ENCODE assay signal across 2 cellular contexts in the genomic region with DNA sequence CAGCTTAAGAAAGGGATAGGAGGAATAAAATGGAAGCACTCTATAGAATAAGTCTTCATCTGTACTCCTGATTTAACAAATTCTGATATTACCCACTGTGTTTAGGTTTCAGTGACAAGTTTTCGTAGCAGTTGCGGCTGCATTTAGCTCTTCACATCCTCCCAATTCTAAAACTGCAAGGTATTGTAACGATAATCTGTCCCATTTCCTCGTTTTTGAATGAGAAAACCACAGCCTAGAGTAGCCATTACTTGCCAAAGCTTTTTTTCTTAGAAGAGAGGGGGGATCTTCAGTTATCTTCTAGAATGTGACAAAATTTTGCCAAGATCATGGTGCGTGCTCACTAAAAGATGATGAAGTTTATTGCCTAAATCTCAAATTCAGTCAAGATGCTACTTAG.
A peak's percentile ranks its signal among the peaks of the same experiment; 100 is the strongest.
TF ChIP-seq lines count a peak whose summit lies in the region.

No MANE protein-coding gene starts in this region.

TF ChIP-seq in GM23338, 12 proteins besides CTCF, POLR2A, EP300 and RAD21:
- TF ChIP-seq EZH2 (IDR thresholded peaks at IDR 0.05; ENCODE audit: low read depth, unreplicated experiment) = no peak
- TF ChIP-seq NANOG (IDR thresholded peaks at IDR 0.05; ENCODE audit: borderline replicate concordance) = peak; percentile 95
- no peak for TF ChIP-seq ZNF114 (CRISPR knock-in tag; IDR thresholded peaks at IDR 0.05)
- no peak for TF ChIP-seq EZH2phosphoT487 (IDR thresholded peaks at IDR 0.05; ENCODE audit: unreplicated experiment)
- TF ChIP-seq, protein P1, sequence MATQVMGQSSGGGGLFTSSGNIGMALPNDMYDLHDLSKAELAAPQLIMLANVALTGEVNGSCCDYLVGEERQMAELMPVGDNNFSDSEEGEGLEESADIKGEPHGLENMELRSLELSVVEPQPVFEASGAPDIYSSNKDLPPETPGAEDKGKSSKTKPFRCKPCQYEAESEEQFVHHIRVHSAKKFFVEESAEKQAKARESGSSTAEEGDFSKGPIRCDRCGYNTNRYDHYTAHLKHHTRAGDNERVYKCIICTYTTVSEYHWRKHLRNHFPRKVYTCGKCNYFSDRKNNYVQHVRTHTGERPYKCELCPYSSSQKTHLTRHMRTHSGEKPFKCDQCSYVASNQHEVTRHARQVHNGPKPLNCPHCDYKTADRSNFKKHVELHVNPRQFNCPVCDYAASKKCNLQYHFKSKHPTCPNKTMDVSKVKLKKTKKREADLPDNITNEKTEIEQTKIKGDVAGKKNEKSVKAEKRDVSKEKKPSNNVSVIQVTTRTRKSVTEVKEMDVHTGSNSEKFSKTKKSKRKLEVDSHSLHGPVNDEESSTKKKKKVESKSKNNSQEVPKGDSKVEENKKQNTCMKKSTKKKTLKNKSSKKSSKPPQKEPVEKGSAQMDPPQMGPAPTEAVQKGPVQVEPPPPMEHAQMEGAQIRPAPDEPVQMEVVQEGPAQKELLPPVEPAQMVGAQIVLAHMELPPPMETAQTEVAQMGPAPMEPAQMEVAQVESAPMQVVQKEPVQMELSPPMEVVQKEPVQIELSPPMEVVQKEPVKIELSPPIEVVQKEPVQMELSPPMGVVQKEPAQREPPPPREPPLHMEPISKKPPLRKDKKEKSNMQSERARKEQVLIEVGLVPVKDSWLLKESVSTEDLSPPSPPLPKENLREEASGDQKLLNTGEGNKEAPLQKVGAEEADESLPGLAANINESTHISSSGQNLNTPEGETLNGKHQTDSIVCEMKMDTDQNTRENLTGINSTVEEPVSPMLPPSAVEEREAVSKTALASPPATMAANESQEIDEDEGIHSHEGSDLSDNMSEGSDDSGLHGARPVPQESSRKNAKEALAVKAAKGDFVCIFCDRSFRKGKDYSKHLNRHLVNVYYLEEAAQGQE (IDR thresholded peaks at IDR 0.05; ENCODE audit: unreplicated experiment) = no peak
- TF ChIP-seq CREB1 (CRISPR knock-in tag; IDR thresholded peaks at IDR 0.05; ENCODE audit: low read depth) = no peak
- TF ChIP-seq, protein P2, sequence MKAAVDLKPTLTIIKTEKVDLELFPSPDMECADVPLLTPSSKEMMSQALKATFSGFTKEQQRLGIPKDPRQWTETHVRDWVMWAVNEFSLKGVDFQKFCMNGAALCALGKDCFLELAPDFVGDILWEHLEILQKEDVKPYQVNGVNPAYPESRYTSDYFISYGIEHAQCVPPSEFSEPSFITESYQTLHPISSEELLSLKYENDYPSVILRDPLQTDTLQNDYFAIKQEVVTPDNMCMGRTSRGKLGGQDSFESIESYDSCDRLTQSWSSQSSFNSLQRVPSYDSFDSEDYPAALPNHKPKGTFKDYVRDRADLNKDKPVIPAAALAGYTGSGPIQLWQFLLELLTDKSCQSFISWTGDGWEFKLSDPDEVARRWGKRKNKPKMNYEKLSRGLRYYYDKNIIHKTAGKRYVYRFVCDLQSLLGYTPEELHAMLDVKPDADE (IDR thresholded peaks at IDR 0.05) = no peak
- no peak for TF ChIP-seq JUNB (IDR thresholded peaks at IDR 0.05; ENCODE audit: unreplicated experiment)

TF ChIP-seq in IMR-90, 13 proteins besides CTCF, POLR2A, EP300 and RAD21:
- no peak for TF ChIP-seq MXI1 (IDR thresholded peaks at IDR 0.05; ENCODE audit: borderline replicate concordance, low read depth, low read length)
- TF ChIP-seq ELK1 (IDR thresholded peaks at IDR 0.05; ENCODE audit: borderline replicate concordance, low read depth, low read length) = no peak
- no peak for TF ChIP-seq CHD1 (IDR thresholded peaks at IDR 0.05; ENCODE audit: low read depth, low read length)
- TF ChIP-seq RFX5 (IDR thresholded peaks at IDR 0.05; ENCODE audit: low read depth, low read length) = no peak
